ENCODE assay signal across 15 cellular contexts in the genomic region with DNA sequence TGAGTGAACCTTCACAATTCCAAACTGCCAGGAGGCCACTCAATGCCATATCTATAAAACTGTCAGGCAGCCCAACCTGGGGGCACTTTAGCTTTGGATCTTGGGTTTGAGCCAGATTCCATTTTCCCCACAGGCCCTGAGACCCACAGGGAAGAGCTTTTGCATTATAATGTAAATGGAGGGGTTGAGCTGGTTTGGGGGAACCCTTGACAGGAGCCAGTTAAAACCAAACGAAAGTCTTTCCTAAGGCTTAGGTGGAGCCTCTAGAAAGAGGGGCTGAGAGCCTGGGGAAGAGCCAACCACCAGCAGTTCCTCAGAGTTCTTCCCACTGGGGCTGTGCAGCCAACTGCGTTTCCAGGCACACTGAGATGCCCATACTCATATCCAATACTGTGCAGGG.
"Had no signal": no experiment of that assay in that cellular context is flagged by ENCODE, and none has a peak within 500 bp of the region (broad histone marks: within the 10 kb centered on the region; RNA-seq: fewer than 3 reads in every experiment).

No MANE protein-coding gene starts in this region.

- ATAC-seq: foreskin keratinocyte had no signal

- H3K27ac Mint-ChIP-seq: immature natural killer cell had no signal

- H3K4me3 Mint-ChIP-seq: immature natural killer cell, nephron progenitor cell had no signal

- H3K36me3 Mint-ChIP-seq: immature natural killer cell had no signal

- H3K9me3 Mint-ChIP-seq: immature natural killer cell, nephron progenitor cell had no signal

- H3K9me3 ChIP-seq: right atrium auricular region, tibial nerve had no signal

- DNase-seq: activated CD4-positive, alpha-beta T cell treated with anti-CD3 and anti-CD28 coated beads, Interleukin-2, amount 50 U/mL, for 1 hour; activated naive CD4-positive, alpha-beta T cell; activated T-cell treated with anti-CD3 and anti-CD28 coated beads for 4 hours; anterior cingulate cortex; cerebellar nuclear complex; effector memory CD4-positive, alpha-beta T cell; foreskin keratinocyte; immature natural killer cell; nephron progenitor cell; stimulated activated CD4-positive, alpha-beta T cell treated with anti-CD3 and anti-CD28 coated beads, Interleukin-15, amount 100 ng/mL, for 24 hours; stimulated activated CD4-positive, alpha-beta T cell treated with anti-CD3 and anti-CD28 coated beads, Interleukin-4, amount 100 ng/mL, for 1 hour; stimulated activated naive CD4-positive, alpha-beta T cell treated with Interleukin-2 at 50 U/mL for 16 hours; substantia nigra had no signal

- H3K4me3 ChIP-seq: right atrium auricular region, tibial nerve had no signal

- H3K27ac ChIP-seq: foreskin keratinocyte, right atrium auricular region, tibial nerve had no signal

- H3K27me3 ChIP-seq: foreskin keratinocyte, right atrium auricular region, tibial nerve had no signal

- H3K36me3 ChIP-seq: right atrium auricular region, tibial nerve had no signal
